1 cellular context compared by ENCODE assay signal in genomic region chr22:35378547-35379078, GRCh38.
TF ChIP-seq lines count a peak whose summit lies in the region.

No MANE protein-coding gene starts in this region.

TF ChIP-seq in HepG2, 621 proteins besides CTCF, POLR2A, EP300 and RAD21 (continued from another document and continues in another):
- TF ChIP-seq, protein P1, sequence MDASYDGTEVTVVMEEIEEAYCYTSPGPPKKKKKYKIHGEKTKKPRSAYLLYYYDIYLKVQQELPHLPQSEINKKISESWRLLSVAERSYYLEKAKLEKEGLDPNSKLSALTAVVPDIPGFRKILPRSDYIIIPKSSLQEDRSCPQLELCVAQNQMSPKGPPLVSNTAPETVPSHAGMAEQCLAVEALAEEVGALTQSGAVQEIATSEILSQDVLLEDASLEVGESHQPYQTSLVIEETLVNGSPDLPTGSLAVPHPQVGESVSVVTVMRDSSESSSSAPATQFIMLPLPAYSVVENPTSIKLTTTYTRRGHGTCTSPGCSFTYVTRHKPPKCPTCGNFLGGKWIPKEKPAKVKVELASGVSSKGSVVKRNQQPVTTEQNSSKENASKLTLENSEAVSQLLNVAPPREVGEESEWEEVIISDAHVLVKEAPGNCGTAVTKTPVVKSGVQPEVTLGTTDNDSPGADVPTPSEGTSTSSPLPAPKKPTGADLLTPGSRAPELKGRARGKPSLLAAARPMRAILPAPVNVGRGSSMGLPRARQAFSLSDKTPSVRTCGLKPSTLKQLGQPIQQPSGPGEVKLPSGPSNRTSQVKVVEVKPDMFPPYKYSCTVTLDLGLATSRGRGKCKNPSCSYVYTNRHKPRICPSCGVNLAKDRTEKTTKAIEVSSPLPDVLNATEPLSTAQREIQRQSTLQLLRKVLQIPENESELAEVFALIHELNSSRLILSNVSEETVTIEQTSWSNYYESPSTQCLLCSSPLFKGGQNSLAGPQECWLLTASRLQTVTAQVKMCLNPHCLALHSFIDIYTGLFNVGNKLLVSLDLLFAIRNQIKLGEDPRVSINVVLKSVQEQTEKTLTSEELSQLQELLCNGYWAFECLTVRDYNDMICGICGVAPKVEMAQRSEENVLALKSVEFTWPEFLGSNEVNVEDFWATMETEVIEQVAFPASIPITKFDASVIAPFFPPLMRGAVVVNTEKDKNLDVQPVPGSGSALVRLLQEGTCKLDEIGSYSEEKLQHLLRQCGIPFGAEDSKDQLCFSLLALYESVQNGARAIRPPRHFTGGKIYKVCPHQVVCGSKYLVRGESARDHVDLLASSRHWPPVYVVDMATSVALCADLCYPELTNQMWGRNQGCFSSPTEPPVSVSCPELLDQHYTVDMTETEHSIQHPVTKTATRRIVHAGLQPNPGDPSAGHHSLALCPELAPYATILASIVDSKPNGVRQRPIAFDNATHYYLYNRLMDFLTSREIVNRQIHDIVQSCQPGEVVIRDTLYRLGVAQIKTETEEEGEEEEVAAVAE (CRISPR knock-in tag; IDR thresholded peaks at IDR 0.05; ENCODE audit: borderline replicate concordance) = no peak
- TF ChIP-seq, protein P2, sequence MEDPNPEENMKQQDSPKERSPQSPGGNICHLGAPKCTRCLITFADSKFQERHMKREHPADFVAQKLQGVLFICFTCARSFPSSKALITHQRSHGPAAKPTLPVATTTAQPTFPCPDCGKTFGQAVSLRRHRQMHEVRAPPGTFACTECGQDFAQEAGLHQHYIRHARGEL (CRISPR knock-in tag; IDR thresholded peaks at IDR 0.05) = no peak
- no peak for TF ChIP-seq SNRNP70 (IDR thresholded peaks at IDR 0.05; ENCODE audit: low read depth, low read length)
- no peak for TF ChIP-seq MAF1 (CRISPR knock-in tag; IDR thresholded peaks at IDR 0.05; ENCODE audit: borderline replicate concordance)
- TF ChIP-seq KLF13 (CRISPR knock-in tag; IDR thresholded peaks at IDR 0.05) = no peak
- TF ChIP-seq, protein P3, sequence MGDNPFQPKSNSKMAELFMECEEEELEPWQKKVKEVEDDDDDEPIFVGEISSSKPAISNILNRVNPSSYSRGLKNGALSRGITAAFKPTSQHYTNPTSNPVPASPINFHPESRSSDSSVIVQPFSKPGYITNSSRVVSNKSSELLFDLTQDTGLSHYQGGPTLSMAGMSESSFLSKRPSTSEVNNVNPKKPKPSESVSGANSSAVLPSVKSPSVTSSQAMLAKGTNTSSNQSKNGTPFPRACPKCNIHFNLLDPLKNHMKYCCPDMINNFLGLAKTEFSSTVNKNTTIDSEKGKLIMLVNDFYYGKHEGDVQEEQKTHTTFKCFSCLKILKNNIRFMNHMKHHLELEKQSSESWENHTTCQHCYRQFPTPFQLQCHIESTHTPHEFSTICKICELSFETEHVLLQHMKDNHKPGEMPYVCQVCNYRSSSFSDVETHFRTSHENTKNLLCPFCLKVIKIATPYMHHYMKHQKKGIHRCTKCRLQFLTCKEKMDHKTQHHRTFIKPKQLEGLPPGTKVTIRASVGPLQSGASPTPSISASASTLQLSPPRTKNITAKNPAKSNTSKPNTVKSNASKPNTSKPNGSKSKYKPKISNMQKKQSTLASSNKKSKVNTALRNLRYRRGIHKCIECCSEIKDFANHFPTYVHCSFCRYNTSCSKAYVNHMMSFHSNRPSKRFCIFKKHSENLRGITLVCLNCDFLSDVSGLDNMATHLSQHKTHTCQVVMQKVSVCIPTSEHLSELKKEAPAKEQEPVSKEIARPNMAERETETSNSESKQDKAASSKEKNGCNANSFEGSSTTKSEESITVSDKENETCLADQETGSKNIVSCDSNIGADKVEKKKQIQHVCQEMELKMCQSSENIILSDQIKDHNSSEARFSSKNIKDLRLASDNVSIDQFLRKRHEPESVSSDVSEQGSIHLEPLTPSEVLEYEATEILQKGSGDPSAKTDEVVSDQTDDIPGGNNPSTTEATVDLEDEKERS (CRISPR knock-in tag; IDR thresholded peaks at IDR 0.05) = no peak
- TF ChIP-seq AKAP8 (CRISPR knock-in tag; IDR thresholded peaks at IDR 0.05) = no peak
- TF ChIP-seq ARHGAP35 (CRISPR knock-in tag; IDR thresholded peaks at IDR 0.05; ENCODE audit: borderline replicate concordance) = no peak
- TF ChIP-seq TBL1XR1 (IDR thresholded peaks at IDR 0.05; ENCODE audit: borderline replicate concordance, low read length, partially characterized antibody) = no peak
- TF ChIP-seq KIAA2018 (CRISPR knock-in tag; IDR thresholded peaks at IDR 0.05; ENCODE audit: borderline replicate concordance) = no peak
- TF ChIP-seq, protein P4, sequence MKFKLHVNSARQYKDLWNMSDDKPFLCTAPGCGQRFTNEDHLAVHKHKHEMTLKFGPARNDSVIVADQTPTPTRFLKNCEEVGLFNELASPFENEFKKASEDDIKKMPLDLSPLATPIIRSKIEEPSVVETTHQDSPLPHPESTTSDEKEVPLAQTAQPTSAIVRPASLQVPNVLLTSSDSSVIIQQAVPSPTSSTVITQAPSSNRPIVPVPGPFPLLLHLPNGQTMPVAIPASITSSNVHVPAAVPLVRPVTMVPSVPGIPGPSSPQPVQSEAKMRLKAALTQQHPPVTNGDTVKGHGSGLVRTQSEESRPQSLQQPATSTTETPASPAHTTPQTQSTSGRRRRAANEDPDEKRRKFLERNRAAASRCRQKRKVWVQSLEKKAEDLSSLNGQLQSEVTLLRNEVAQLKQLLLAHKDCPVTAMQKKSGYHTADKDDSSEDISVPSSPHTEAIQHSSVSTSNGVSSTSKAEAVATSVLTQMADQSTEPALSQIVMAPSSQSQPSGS (CRISPR knock-in tag; IDR thresholded peaks at IDR 0.05) = no peak
- no peak for TF ChIP-seq XBP1 (CRISPR knock-in tag; IDR thresholded peaks at IDR 0.05)
- TF ChIP-seq, protein P5, sequence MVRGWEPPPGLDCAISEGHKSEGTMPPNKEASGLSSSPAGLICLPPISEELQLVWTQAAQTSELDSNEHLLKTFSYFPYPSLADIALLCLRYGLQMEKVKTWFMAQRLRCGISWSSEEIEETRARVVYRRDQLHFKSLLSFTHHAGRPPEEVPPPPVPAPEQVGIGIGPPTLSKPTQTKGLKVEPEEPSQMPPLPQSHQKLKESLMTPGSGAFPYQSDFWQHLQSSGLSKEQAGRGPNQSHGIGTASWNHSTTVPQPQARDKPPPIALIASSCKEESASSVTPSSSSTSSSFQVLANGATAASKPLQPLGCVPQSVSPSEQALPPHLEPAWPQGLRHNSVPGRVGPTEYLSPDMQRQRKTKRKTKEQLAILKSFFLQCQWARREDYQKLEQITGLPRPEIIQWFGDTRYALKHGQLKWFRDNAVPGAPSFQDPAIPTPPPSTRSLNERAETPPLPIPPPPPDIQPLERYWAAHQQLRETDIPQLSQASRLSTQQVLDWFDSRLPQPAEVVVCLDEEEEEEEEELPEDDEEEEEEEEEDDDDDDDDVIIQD (CRISPR knock-in tag; IDR thresholded peaks at IDR 0.05; ENCODE audit: low read depth) = no peak
- TF ChIP-seq FOXM1 (CRISPR knock-in tag; IDR thresholded peaks at IDR 0.05) = no peak
- no peak for TF ChIP-seq DDIT3 (CRISPR knock-in tag; IDR thresholded peaks at IDR 0.05)
- no peak for TF ChIP-seq TAF15 (IDR thresholded peaks at IDR 0.05; ENCODE audit: low read depth, low read length, poor library complexity, severe bottlenecking)
- TF ChIP-seq, protein P6, sequence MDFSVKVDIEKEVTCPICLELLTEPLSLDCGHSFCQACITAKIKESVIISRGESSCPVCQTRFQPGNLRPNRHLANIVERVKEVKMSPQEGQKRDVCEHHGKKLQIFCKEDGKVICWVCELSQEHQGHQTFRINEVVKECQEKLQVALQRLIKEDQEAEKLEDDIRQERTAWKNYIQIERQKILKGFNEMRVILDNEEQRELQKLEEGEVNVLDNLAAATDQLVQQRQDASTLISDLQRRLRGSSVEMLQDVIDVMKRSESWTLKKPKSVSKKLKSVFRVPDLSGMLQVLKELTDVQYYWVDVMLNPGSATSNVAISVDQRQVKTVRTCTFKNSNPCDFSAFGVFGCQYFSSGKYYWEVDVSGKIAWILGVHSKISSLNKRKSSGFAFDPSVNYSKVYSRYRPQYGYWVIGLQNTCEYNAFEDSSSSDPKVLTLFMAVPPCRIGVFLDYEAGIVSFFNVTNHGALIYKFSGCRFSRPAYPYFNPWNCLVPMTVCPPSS (IDR thresholded peaks at IDR 0.05) = no peak
- no peak for TF ChIP-seq IKZF1 (IDR thresholded peaks at IDR 0.05)
- 0 out of 2 replicates have a peak, but pooled peaks have one; percentile 20 for TF ChIP-seq NCOA2 (CRISPR knock-in tag; IDR thresholded peaks at IDR 0.05)
- TF ChIP-seq ASH2L (IDR thresholded peaks at IDR 0.05; ENCODE audit: insufficient read length, low read depth, low read length) = peak; percentile 16
- TF ChIP-seq TGIF2 (CRISPR knock-in tag; IDR thresholded peaks at IDR 0.05) = no peak
- TF ChIP-seq HHEX (CRISPR knock-in tag; IDR thresholded peaks at IDR 0.05) = no peak
- no peak for TF ChIP-seq ZNF775 (CRISPR knock-in tag; IDR thresholded peaks at IDR 0.05; ENCODE audit: borderline replicate concordance)
- no peak for TF ChIP-seq SMC3 (IDR thresholded peaks at IDR 0.05; ENCODE audit: low read length)
- TF ChIP-seq, protein P7, sequence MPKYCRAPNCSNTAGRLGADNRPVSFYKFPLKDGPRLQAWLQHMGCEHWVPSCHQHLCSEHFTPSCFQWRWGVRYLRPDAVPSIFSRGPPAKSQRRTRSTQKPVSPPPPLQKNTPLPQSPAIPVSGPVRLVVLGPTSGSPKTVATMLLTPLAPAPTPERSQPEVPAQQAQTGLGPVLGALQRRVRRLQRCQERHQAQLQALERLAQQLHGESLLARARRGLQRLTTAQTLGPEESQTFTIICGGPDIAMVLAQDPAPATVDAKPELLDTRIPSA (CRISPR knock-in tag; IDR thresholded peaks at IDR 0.05; ENCODE audit: borderline replicate concordance) = no peak
- no peak for TF ChIP-seq DNMT1 (CRISPR knock-in tag; IDR thresholded peaks at IDR 0.05)
- no peak for TF ChIP-seq CC2D1A (CRISPR knock-in tag; IDR thresholded peaks at IDR 0.05)
- TF ChIP-seq ZFP62 (CRISPR knock-in tag; IDR thresholded peaks at IDR 0.05) = no peak
- TF ChIP-seq ZNF33B (CRISPR knock-in tag; IDR thresholded peaks at IDR 0.05) = no peak
- TF ChIP-seq POGZ (CRISPR knock-in tag; IDR thresholded peaks at IDR 0.05) = no peak
- TF ChIP-seq, protein P8, sequence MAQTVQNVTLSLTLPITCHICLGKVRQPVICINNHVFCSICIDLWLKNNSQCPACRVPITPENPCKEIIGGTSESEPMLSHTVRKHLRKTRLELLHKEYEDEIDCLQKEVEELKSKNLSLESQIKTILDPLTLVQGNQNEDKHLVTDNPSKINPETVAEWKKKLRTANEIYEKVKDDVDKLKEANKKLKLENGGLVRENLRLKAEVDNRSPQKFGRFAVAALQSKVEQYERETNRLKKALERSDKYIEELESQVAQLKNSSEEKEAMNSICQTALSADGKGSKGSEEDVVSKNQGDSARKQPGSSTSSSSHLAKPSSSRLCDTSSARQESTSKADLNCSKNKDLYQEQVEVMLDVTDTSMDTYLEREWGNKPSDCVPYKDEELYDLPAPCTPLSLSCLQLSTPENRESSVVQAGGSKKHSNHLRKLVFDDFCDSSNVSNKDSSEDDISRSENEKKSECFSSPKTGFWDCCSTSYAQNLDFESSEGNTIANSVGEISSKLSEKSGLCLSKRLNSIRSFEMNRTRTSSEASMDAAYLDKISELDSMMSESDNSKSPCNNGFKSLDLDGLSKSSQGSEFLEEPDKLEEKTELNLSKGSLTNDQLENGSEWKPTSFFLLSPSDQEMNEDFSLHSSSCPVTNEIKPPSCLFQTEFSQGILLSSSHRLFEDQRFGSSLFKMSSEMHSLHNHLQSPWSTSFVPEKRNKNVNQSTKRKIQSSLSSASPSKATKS (CRISPR knock-in tag; IDR thresholded peaks at IDR 0.05) = no peak
- TF ChIP-seq NR2F6 (IDR thresholded peaks at IDR 0.05) = no peak; the same call in 1 of the 2 replicates
- peak; percentile 17; the same call in 1 of the 2 replicates for TF ChIP-seq NR2F6 (CRISPR knock-in tag; IDR thresholded peaks at IDR 0.05)
- TF ChIP-seq RBM39 (IDR thresholded peaks at IDR 0.05; ENCODE audit: low read depth, low read length, poor library complexity, severe bottlenecking) = no peak
- no peak for TF ChIP-seq ADNP (CRISPR knock-in tag; IDR thresholded peaks at IDR 0.05)
- TF ChIP-seq ZNF350 (CRISPR knock-in tag; IDR thresholded peaks at IDR 0.05; ENCODE audit: borderline replicate concordance, low read depth) = no peak
